Comparison of ENCODE assay signal across 10 cellular contexts in genomic region chr1:226778657-226779058, GRCh38. TPM values are rescaled to one million over a fixed set of nuclear protein-coding genes. Genes with fewer than 3 reads are reported as not detected.
DNase-seq lines count a peak whose midpoint lies in the region; ATAC-seq and TF ChIP-seq lines count a peak whose summit lies in the region.
"Had no signal": no experiment of that assay in that cellular context is flagged by ENCODE, and none has a peak within 500 bp of the region (broad histone marks: within the 10 kb centered on the region; RNA-seq: fewer than 3 reads in every experiment).

No MANE protein-coding gene starts in this region.

- in situ Hi-C loops in brain microvascular endothelial cell (cut with HindIII; ENCODE audit: low pct_ligation_motif_present, low sequenced_read_pairs), result no loop called here

- ATAC-seq in thoracic aorta (ENCODE audit: insufficient number of reproducible peaks, low FRiP score, low read depth) (no peak), GM18517 (IDR thresholded peaks at IDR 0.05; ENCODE audit: unreplicated experiment) (no peak), GM18502 (IDR thresholded peaks at IDR 0.05; ENCODE audit: poor library complexity, unreplicated experiment) (no peak)

- H3K9me3 ChIP-seq in thoracic aorta, result no peaks in the 10 kb centered on the region
- no peaks in the 10 kb centered on the region for H3K9me3 ChIP-seq in neural progenitor cell (ENCODE audit: low read depth)

- H3K36me3 Mint-ChIP-seq in HFFc6 (ENCODE audit: low read depth) (no peaks in the 10 kb centered on the region), neural progenitor cell (no peaks in the 10 kb centered on the region)

- H3K36me3 ChIP-seq in brain microvascular endothelial cell (replicated peaks) (no peaks in the 10 kb centered on the region), kidney epithelial cell (ENCODE audit: control insufficient read depth, insufficient read depth, low read length) (no peaks in the 10 kb centered on the region), thoracic aorta (no peaks in the 10 kb centered on the region), neural progenitor cell (no peaks in the 10 kb centered on the region)

- H3K4me3 ChIP-seq in brain microvascular endothelial cell (ENCODE audit: low read depth, low read length) (no peak overlapping the region), kidney epithelial cell (ENCODE audit: low read depth, low read length) (no peak overlapping the region), thoracic aorta (peak overlapping the region; percentile 40), neural progenitor cell (no peak overlapping the region)

- no peaks in the 10 kb centered on the region for H4K20me1 ChIP-seq in neural progenitor cell (ENCODE audit: low read depth)

- H3K4me3 Mint-ChIP-seq in HFFc6 (peak overlapping the region; percentile 46), neural progenitor cell (no peak overlapping the region)

- H3K9me3 Mint-ChIP-seq in HFFc6 (no peaks in the 10 kb centered on the region), neural progenitor cell (peaks cover 5% of the 10 kb centered on the region)

- H3K27me3 Mint-ChIP-seq in HFFc6 (ENCODE audit: insufficient read depth) (peaks cover 23% of the 10 kb centered on the region; the same call in 1 of the 2 replicates), neural progenitor cell (ENCODE audit: insufficient read depth, low read depth) (peaks cover 11% of the 10 kb centered on the region)

- no peak overlapping the region for H3K4me2 ChIP-seq in neural progenitor cell

- H2AFZ ChIP-seq in neural progenitor cell (replicated peaks), result no peak overlapping the region

- H3K27ac Mint-ChIP-seq in HFFc6 (peak overlapping the region; percentile 60), neural progenitor cell (no peak overlapping the region)

- H3K79me2 ChIP-seq in neural progenitor cell (ENCODE audit: low read depth), result no peaks in the 10 kb centered on the region

- peak; percentile 91 for DNase-seq in HFFc6
- peak; percentile 96 for DNase-seq in brain microvascular endothelial cell
- DNase-seq in kidney epithelial cell (ENCODE audit: low read depth), result peak; percentile 94
- DNase-seq in thoracic aorta (ENCODE audit: low spot score), result peak; percentile 16
- DNase-seq in NCI-H748 treated with DMSO at 0.1 percent for 48 hours (lab: John Stamatoyannopoulos, UW), result no peak
- no peak for DNase-seq in neural progenitor cell (ENCODE audit: low spot score)
- DNase-seq: activated CD4-positive, CD25-positive, alpha-beta regulatory T cell treated with anti-CD3 and anti-CD28 coated beads, Interleukin-2, amount 50 U/mL, for 72 hours; NCI-H524 treated with DMSO at 0.1 percent for 48 hours had no signal

- no peak overlapping the region for H3K9ac ChIP-seq in neural progenitor cell

- TF ChIP-seq CTCF in HFFc6 (IDR thresholded peaks at IDR 0.05) (no peak), brain microvascular endothelial cell (IDR thresholded peaks at IDR 0.05; ENCODE audit: low read depth, low read length, missing control alignments) (no peak), kidney epithelial cell (IDR thresholded peaks at IDR 0.05; ENCODE audit: insufficient read depth, low read length, poor library complexity, severe bottlenecking) (no peak), thoracic aorta (IDR thresholded peaks at IDR 0.05) (no peak), neural progenitor cell (IDR thresholded peaks at IDR 0.05) (no peak)

- H3K27ac ChIP-seq in brain microvascular endothelial cell (peak overlapping the region; percentile 34), thoracic aorta (peak overlapping the region; percentile 49 to 59), neural progenitor cell (no peak overlapping the region)

- H3K4me1 ChIP-seq in thoracic aorta (ENCODE audit: control insufficient read depth in 1 of 2, low read depth in 2 of 2) (peaks cover 14 to 18% of the 10 kb centered on the region in 2 donors), neural progenitor cell (peaks cover under 1% of the 10 kb centered on the region)

- peaks cover 19% of the 10 kb centered on the region for H3K4me1 Mint-ChIP-seq in HFFc6 (ENCODE audit: low read depth)
- H3K4me1 Mint-ChIP-seq in neural progenitor cell, result peaks cover 10% of the 10 kb centered on the region

- H3K27me3 ChIP-seq in brain microvascular endothelial cell (replicated peaks), result no peaks in the 10 kb centered on the region
- H3K27me3 ChIP-seq in kidney epithelial cell (ENCODE audit: control insufficient read depth, insufficient read depth, low read length), result no peaks in the 10 kb centered on the region
- no peaks in the 10 kb centered on the region for H3K27me3 ChIP-seq in thoracic aorta (replicated peaks; ENCODE audit: insufficient read depth)
- H3K27me3 ChIP-seq in neural progenitor cell, result no peaks in the 10 kb centered on the region

- no peaks in the 10 kb centered on the region for H3F3A ChIP-seq in neural progenitor cell (ENCODE audit: low read depth)

RNA-seq across cellular contexts. Expression of gene ITPKB, which starts 39.6 kb away (rescaled TPM):
- total RNA-seq in HFFc6 (2021; fragmentation: NEBNext Ultra II Directional; extraction: Animal tissue kit (Norgen Biotek cat#: 25700)), result 1 to 10 TPM; 1.7 to 3.0 (median 2.2) TPM
- 11.7 and 12.4 TPM in 2 replicates for total RNA-seq in kidney epithelial cell
- 10 to 100 TPM; 26.9 to 28.4 TPM for total RNA-seq in thoracic aorta
- total RNA-seq in neural progenitor cell (ENCODE audit: low replicate concordance), result 1.6 and 4.5 TPM in 2 replicates

Comparison
In these comparisons a context has a peak if more than half of its experiments do, and no peak if none do; other contexts are left out.
1. DNase-seq: peak in HFFc6 (single experiment), brain microvascular endothelial cell (single experiment), kidney epithelial cell (single experiment) and thoracic aorta (single experiment); none in NCI-H748 treated with DMSO at 0.1 percent for 48 hours (single experiment) and neural progenitor cell (single experiment).